In genomic region chr6:27503436-27504030, GRCh38 we compare ENCODE assay signal across 1 cellular context.
TF ChIP-seq lines count a peak whose summit lies in the region.

No MANE protein-coding gene starts in this region.

TF ChIP-seq in HepG2, 621 proteins besides CTCF, POLR2A, EP300 and RAD21 (continued from another document and continues in another):
- TF ChIP-seq SNAPC4 (CRISPR knock-in tag; IDR thresholded peaks at IDR 0.05) (0 out of 2 replicates have a peak, but pooled peaks have one; percentile 10), POLR2AphosphoS2 (IDR thresholded peaks at IDR 0.05; ENCODE audit: low read depth, low read length) (no peak), ZNF709 (CRISPR knock-in tag; IDR thresholded peaks at IDR 0.05) (no peak), NRL (CRISPR knock-in tag; IDR thresholded peaks at IDR 0.05; ENCODE audit: borderline replicate concordance) (no peak; the same call in 1 of the 2 replicates), NFKB2 (CRISPR knock-in tag; IDR thresholded peaks at IDR 0.05; ENCODE audit: borderline replicate concordance) (no peak), SNAI1 (CRISPR knock-in tag; IDR thresholded peaks at IDR 0.05; ENCODE audit: borderline replicate concordance) (no peak), ZNF547 (CRISPR knock-in tag; IDR thresholded peaks at IDR 0.05) (no peak), KDM6A (CRISPR knock-in tag; IDR thresholded peaks at IDR 0.05; ENCODE audit: low read depth) (no peak), ZNF672 (CRISPR knock-in tag; IDR thresholded peaks at IDR 0.05) (no peak), ZNF543 (CRISPR knock-in tag; IDR thresholded peaks at IDR 0.05) (no peak), MAFK (conservative IDR thresholded peaks at IDR 0.05 in 1 of 2, IDR thresholded peaks at IDR 0.05 in 1 of 2; ENCODE audit: low read length in 2 of 2) (peak; percentile 77 to 78), HNRNPL (IDR thresholded peaks at IDR 0.05; ENCODE audit: low read depth, low read length) (no peak), ZNF574 (CRISPR knock-in tag; IDR thresholded peaks at IDR 0.05) (no peak), ERF (CRISPR knock-in tag; IDR thresholded peaks at IDR 0.05) (peak; percentile 42; the same call in 1 of the 2 replicates), ZFY (CRISPR knock-in tag; IDR thresholded peaks at IDR 0.05) (no peak), POGK (CRISPR knock-in tag; conservative IDR thresholded peaks at IDR 0.05) (no peak), ELF3 (CRISPR knock-in tag; IDR thresholded peaks at IDR 0.05) (0 out of 2 replicates have a peak, but pooled peaks have one; percentile 52), BHLHE40 (IDR thresholded peaks at IDR 0.05; ENCODE audit: low read length) (no peak), GTF2F1 (IDR thresholded peaks at IDR 0.05; ENCODE audit: low read length) (no peak), ZMYM2 (CRISPR knock-in tag; IDR thresholded peaks at IDR 0.05) (no peak), ZNF770 (CRISPR knock-in tag; IDR thresholded peaks at IDR 0.05) (no peak), NBN (conservative IDR thresholded peaks at IDR 0.05) (no peak), ZNF253 (CRISPR knock-in tag; IDR thresholded peaks at IDR 0.05; ENCODE audit: borderline replicate concordance) (no peak), PRPF4 (IDR thresholded peaks at IDR 0.05; ENCODE audit: low read depth, low read length, poor library complexity, severe bottlenecking) (peak; percentile 92), ZSCAN30 (CRISPR knock-in tag; IDR thresholded peaks at IDR 0.05) (no peak), ZBTB7A (CRISPR knock-in tag; IDR thresholded peaks at IDR 0.05) (no peak), HOXD1 (CRISPR knock-in tag; IDR thresholded peaks at IDR 0.05) (no peak), ZNF563 (CRISPR knock-in tag; IDR thresholded peaks at IDR 0.05) (no peak), ZNF615 (CRISPR knock-in tag; IDR thresholded peaks at IDR 0.05; ENCODE audit: borderline replicate concordance) (no peak), REST (IDR thresholded peaks at IDR 0.05; ENCODE audit: borderline replicate concordance in 1 of 2, low read depth in 1 of 2, low read length in 2 of 2) (peak in 1 of 2 experiments; percentile 31; a peak in 1 of 4 replicates), SMYD3 (CRISPR knock-in tag; IDR thresholded peaks at IDR 0.05) (no peak), ZBTB33 (CRISPR knock-in tag; IDR thresholded peaks at IDR 0.05) (0 out of 2 replicates have a peak, but pooled peaks have one; percentile 31), PCBP1 (IDR thresholded peaks at IDR 0.05; ENCODE audit: borderline replicate concordance, low read depth, low read length) (no peak), SMC3 (IDR thresholded peaks at IDR 0.05; ENCODE audit: low read length) (no peak), ZSCAN21 (CRISPR knock-in tag; IDR thresholded peaks at IDR 0.05; ENCODE audit: borderline replicate concordance) (no peak; the same call in 1 of the 2 replicates), ZSCAN29 (CRISPR knock-in tag; conservative IDR thresholded peaks at IDR 0.05) (no peak; the same call in 1 of the 2 replicates), ZNF296 (CRISPR knock-in tag; conservative IDR thresholded peaks at IDR 0.05) (no peak), PTBP1 (IDR thresholded peaks at IDR 0.05; ENCODE audit: low read depth, low read length, poor library complexity, severe bottlenecking) (no peak), PBX2 (CRISPR knock-in tag; IDR thresholded peaks at IDR 0.05) (no peak), MTA3 (CRISPR knock-in tag; IDR thresholded peaks at IDR 0.05) (no peak), ZNF790 (CRISPR knock-in tag; IDR thresholded peaks at IDR 0.05; ENCODE audit: borderline replicate concordance) (no peak), MXD1 (CRISPR knock-in tag; IDR thresholded peaks at IDR 0.05) (no peak), FOXO4 (CRISPR knock-in tag; conservative IDR thresholded peaks at IDR 0.05) (no peak)
